In genomic region chr5:91280942-91281269, GRCh38 we compare ENCODE assay signal across 8 cellular contexts.
A peak's percentile ranks its signal among the peaks of the same experiment; 100 is the strongest.
DNase-seq lines count a peak whose midpoint lies in the region; ATAC-seq and TF ChIP-seq lines count a peak whose summit lies in the region.

No MANE protein-coding gene starts in this region.

- H3K9me3 Mint-ChIP-seq in brain, result peaks cover 3 to 17% (median 9%) of the 10 kb centered on the region in 5 experiments

- peak overlapping the region; percentile 52 to 72 for H3K9ac ChIP-seq in mucosa of rectum (ENCODE audit: low read depth in 1 of 2, low read length in 2 of 2)

- H3K9me3 ChIP-seq in mucosa of rectum (ENCODE audit: control insufficient read depth in 2 of 2, low read length in 2 of 2), result no peaks in the 10 kb centered on the region

- H3K4me3 Mint-ChIP-seq in brain, result peak overlapping the region; percentile 86 to 93 (median 90)

- ATAC-seq in GM18519 (IDR thresholded peaks at IDR 0.05; ENCODE audit: low FRiP score, unreplicated experiment) (peak; percentile 8), HG03064 (IDR thresholded peaks at IDR 0.05; ENCODE audit: low read depth, unreplicated experiment) (peak; percentile 6), GM19467 (IDR thresholded peaks at IDR 0.05; ENCODE audit: unreplicated experiment) (no peak)

- peaks cover 6 to 7% of the 10 kb centered on the region in 2 donors for H3K4me1 ChIP-seq in mucosa of rectum (ENCODE audit: control insufficient read depth in 2 of 2, insufficient read depth in 2 of 2, low read length in 2 of 2)

- TF ChIP-seq CTCF in brain (conservative IDR thresholded peaks at IDR 0.05), result no peak

- H3K36me3 Mint-ChIP-seq in brain, result peaks cover 4% of the 10 kb centered on the region

- no peaks in the 10 kb centered on the region for H3K36me3 ChIP-seq in mucosa of rectum (ENCODE audit: control insufficient read depth in 2 of 2, insufficient read depth in 2 of 2, low read length in 2 of 2)

- DNase-seq in NCI-H128 (lab: John Stamatoyannopoulos, UW; ENCODE audit: unreplicated experiment), result no peak
- no peak for DNase-seq in foreskin melanocyte
- no peak for DNase-seq in stimulated activated CD4-positive, alpha-beta T cell treated with anti-CD3 and anti-CD28 coated beads, Interleukin-2, amount 100 ng/mL, for 48 hours

- peak overlapping the region; percentile 82 to 92 for H3K4me3 ChIP-seq in mucosa of rectum (ENCODE audit: low read length in 2 of 2)

- H3K27me3 ChIP-seq in mucosa of rectum (ENCODE audit: control insufficient read depth in 2 of 2, insufficient read depth in 2 of 2, low read length in 2 of 2), result no peaks in the 10 kb centered on the region

- peak overlapping the region; percentile 86 to 99 (median 90) for H3K27ac Mint-ChIP-seq in brain

- peaks cover 24% of the 10 kb centered on the region for H3K4me1 Mint-ChIP-seq in brain

- H3K27me3 Mint-ChIP-seq in brain, result peaks cover 6% of the 10 kb centered on the region

- peak overlapping the region; percentile 78 to 94 for H3K27ac ChIP-seq in mucosa of rectum (ENCODE audit: low read depth in 2 of 2, low read length in 2 of 2)
